34 cellular contexts compared by ENCODE assay signal in the genomic region with DNA sequence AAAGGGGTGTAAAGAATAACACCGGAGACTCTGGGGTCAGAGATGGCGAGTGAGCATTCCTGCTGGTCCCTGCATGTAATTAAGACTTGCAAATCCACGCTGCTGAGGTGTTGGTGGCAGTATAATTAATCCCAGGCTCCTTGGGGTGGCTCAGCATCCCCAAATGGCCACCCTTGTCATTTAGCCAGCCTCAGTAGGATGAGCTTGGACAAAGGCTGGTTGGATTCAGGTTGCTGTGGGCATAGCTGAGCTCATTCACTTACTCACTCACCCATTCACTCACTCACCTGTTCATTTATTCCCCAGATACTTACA.
DNase-seq lines count a peak whose midpoint lies in the region; ATAC-seq, FAIRE-seq and TF ChIP-seq lines count a peak whose summit lies in the region.
"Had no signal": no experiment of that assay in that cellular context is flagged by ENCODE, and none has a peak within 500 bp of the region (broad histone marks: within the 10 kb centered on the region; RNA-seq: fewer than 3 reads in every experiment).

No MANE protein-coding gene starts in this region.

- H3K9me3 ChIP-seq in CD4-positive, CD25-positive, alpha-beta regulatory T cell (ENCODE audit: control insufficient read depth in 2 of 2, low read length in 2 of 2), result no peaks in the 10 kb centered on the region
- H3K9me3 ChIP-seq in ectodermal cell (ENCODE audit: control insufficient read depth, low read length) (no peaks in the 10 kb centered on the region), neural cell (ENCODE audit: low read length) (peaks cover 10% of the 10 kb centered on the region)
- H3K9me3 ChIP-seq: ascending aorta, BE2C, Caco-2, esophagus muscularis mucosa, pancreas, testis had no signal

- H4K20me1 ChIP-seq in neural cell (ENCODE audit: insufficient read depth), result no peaks in the 10 kb centered on the region

- peak overlapping the region; percentile 30 for H3K9ac ChIP-seq in neural cell (ENCODE audit: low read length)

- peaks cover 7% of the 10 kb centered on the region for H3K36me3 Mint-ChIP-seq in CD4-positive, CD25-positive, alpha-beta regulatory T cell
- H3K36me3 Mint-ChIP-seq: activated CD8-positive, alpha-beta memory T cell treated with anti-CD3 and anti-CD28 coated beads, Interleukin-2, amount 10 ng/mL, durations not matched to agents 7 days and 5 days had no signal

- no peak overlapping the region for H2AFZ ChIP-seq in neural cell (ENCODE audit: low read depth, low read length)

- no peak for DNase-seq in CD4-positive, CD25-positive, alpha-beta regulatory T cell
- peak; percentile 45 for DNase-seq in NCI-H69 (lab: John Stamatoyannopoulos, UW)
- no peak for DNase-seq in T-helper 9 cell
- DNase-seq in HK-2 (ENCODE audit: unreplicated experiment), result no peak
- no peak for DNase-seq in HTR-8/SVneo (ENCODE audit: insufficient read length, low spot score)
- DNase-seq in stimulated activated naive CD4-positive, alpha-beta T cell (lab: John Stamatoyannopoulos, UW), result no peak
- DNase-seq: activated CD8-positive, alpha-beta memory T cell treated with anti-CD3 and anti-CD28 coated beads, Interleukin-2, amount 10 ng/mL, durations not matched to agents 7 days and 5 days; activated gamma-delta T cell treated with Interleukin-2 at 50 U/mL for 16 hours; activated T-cell treated with anti-CD3 and anti-CD28 coated beads, Interleukin-2, amount 50 U/mL, for 4 hours; BE2C; Caco-2; cortex of kidney; DMS53; foreskin fibroblast; HCEC 1CT; NCI-H1048; NCI-H187; NCI-H2171; NCI-H510A; pancreas; retina; stimulated activated naive CD4-positive, alpha-beta T cell treated with Interleukin-2 at 50 U/mL for 16 hours; T-helper 1 cell; testis had no signal

- H3K4me3 Mint-ChIP-seq in CD4-positive, CD25-positive, alpha-beta regulatory T cell, result peak overlapping the region in 1 of 4 donors; percentile 77
- H3K4me3 Mint-ChIP-seq: activated CD8-positive, alpha-beta memory T cell treated with anti-CD3 and anti-CD28 coated beads, Interleukin-2, amount 10 ng/mL, durations not matched to agents 7 days and 5 days; activated T-cell treated with anti-CD3 and anti-CD28 coated beads, Interleukin-2, amount 50 U/mL, for 4 hours; nephron had no signal

- H3K27me3 Mint-ChIP-seq in CD4-positive, CD25-positive, alpha-beta regulatory T cell, result peaks cover 7% of the 10 kb centered on the region

- H3K27ac Mint-ChIP-seq in CD4-positive, CD25-positive, alpha-beta regulatory T cell, result peak overlapping the region in 2 of 3 donors; percentile 44 to 51
- H3K27ac Mint-ChIP-seq: activated CD8-positive, alpha-beta memory T cell treated with anti-CD3 and anti-CD28 coated beads, Interleukin-2, amount 10 ng/mL, durations not matched to agents 7 days and 5 days; nephron had no signal

- FAIRE-seq in HTR-8/SVneo (lab: Jason Lieb, UNC), result no peak
- FAIRE-seq: GM12892, pancreas, urothelium cell line had no signal

- no peak overlapping the region for H3K27ac ChIP-seq in CD4-positive, CD25-positive, alpha-beta regulatory T cell (ENCODE audit: insufficient read depth, low read length, poor library complexity, severe bottlenecking)
- peak overlapping the region; percentile 11 for H3K27ac ChIP-seq in ectodermal cell (ENCODE audit: insufficient read depth, low read depth, low read length, poor library complexity, severe bottlenecking)
- no peak overlapping the region for H3K27ac ChIP-seq in neural cell (ENCODE audit: low read length)
- H3K27ac ChIP-seq: ascending aorta, cardiac muscle cell, esophagus muscularis mucosa, pancreas, RWPE1, skin epidermis, testis had no signal

- 0 to 2% methylated on average over 3 of the region's 3 CpGs for WGBS in ectodermal cell, 2 experiments

- no peak for ATAC-seq in CD4-positive, CD25-positive, alpha-beta regulatory T cell (ENCODE audit: low read depth in 2 of 2)
- ATAC-seq: activated CD8-positive, alpha-beta memory T cell treated with anti-CD3 and anti-CD28 coated beads, Interleukin-2, amount 10 ng/mL, durations not matched to agents 7 days and 5 days; activated T-cell treated with anti-CD3 and anti-CD28 coated beads, Interleukin-2, amount 50 U/mL, for 4 hours; pancreas had no signal

- no peak for TF ChIP-seq EP300 in neural cell (conservative IDR thresholded peaks at IDR 0.05; ENCODE audit: poor library complexity, severe bottlenecking)

- TF ChIP-seq RAD21 in neural cell (conservative IDR thresholded peaks at IDR 0.05), result no peak

- peaks cover 0 to 21% (median 3%) of the 10 kb centered on the region in 4 donors for H3K4me1 Mint-ChIP-seq in CD4-positive, CD25-positive, alpha-beta regulatory T cell
- H3K4me1 Mint-ChIP-seq: activated CD8-positive, alpha-beta memory T cell treated with anti-CD3 and anti-CD28 coated beads, Interleukin-2, amount 10 ng/mL, durations not matched to agents 7 days and 5 days; nephron had no signal

- H3K4me1 ChIP-seq in CD4-positive, CD25-positive, alpha-beta regulatory T cell (ENCODE audit: control insufficient read depth, insufficient read depth, low read length, poor library complexity, severe bottlenecking), result peaks cover 4% of the 10 kb centered on the region
- H3K4me1 ChIP-seq in ectodermal cell (ENCODE audit: control insufficient read depth, insufficient read depth, low read length), result peaks cover 8% of the 10 kb centered on the region
- H3K4me1 ChIP-seq: ascending aorta, BE2C, Caco-2, esophagus muscularis mucosa, pancreas, testis had no signal

- no peaks in the 10 kb centered on the region for H3F3A ChIP-seq in neural cell (ENCODE audit: insufficient read depth, low read length, poor library complexity, severe bottlenecking)

- peaks cover 0 to 1% (median 0%) of the 10 kb centered on the region in 7 donors for H3K9me3 Mint-ChIP-seq in CD4-positive, CD25-positive, alpha-beta regulatory T cell
- H3K9me3 Mint-ChIP-seq: activated T-cell treated with anti-CD3 and anti-CD28 coated beads, Interleukin-2, amount 50 U/mL, for 4 hours; nephron had no signal

- no peaks in the 10 kb centered on the region for H3K36me3 ChIP-seq in CD4-positive, CD25-positive, alpha-beta regulatory T cell (ENCODE audit: control insufficient read depth, insufficient read depth, low read length)
- no peaks in the 10 kb centered on the region for H3K36me3 ChIP-seq in ectodermal cell (ENCODE audit: control insufficient read depth, insufficient read depth, low read length)
- H3K36me3 ChIP-seq in neural cell (ENCODE audit: insufficient read depth, low read length), result no peaks in the 10 kb centered on the region
- H3K36me3 ChIP-seq: ascending aorta, BE2C, cardiac muscle cell, esophagus muscularis mucosa, pancreas had no signal

- peak overlapping the region; percentile 9 for H3K4me3 ChIP-seq in CD4-positive, CD25-positive, alpha-beta regulatory T cell (ENCODE audit: low read depth, low read length)
- H3K4me3 ChIP-seq in ectodermal cell (ENCODE audit: insufficient read depth, low read depth, low read length) (no peak overlapping the region), neural cell (ENCODE audit: low read length) (peak overlapping the region; percentile 45)
- H3K4me3 ChIP-seq: ascending aorta, cardiac muscle cell, esophagus muscularis mucosa, pancreas, skin epidermis, testis had no signal

- no peaks in the 10 kb centered on the region for H3K79me2 ChIP-seq in neural cell (replicated peaks; ENCODE audit: insufficient read depth, low read length)

- H3K27me3 ChIP-seq in CD4-positive, CD25-positive, alpha-beta regulatory T cell (ENCODE audit: control insufficient read depth, insufficient read depth, low read length), result peaks cover 6% of the 10 kb centered on the region
- H3K27me3 ChIP-seq in ectodermal cell (ENCODE audit: control insufficient read depth, insufficient read depth, low read length, poor library complexity, severe bottlenecking) (no peaks in the 10 kb centered on the region), neural cell (ENCODE audit: insufficient read depth, low read depth, low read length) (peaks cover 67% of the 10 kb centered on the region)
- H3K27me3 ChIP-seq: ascending aorta, BE2C, cardiac muscle cell, testis had no signal

- H3K9me2 ChIP-seq in neural cell (ENCODE audit: insufficient read depth, low read length), result no peaks in the 10 kb centered on the region

- TF ChIP-seq CTCF in neural cell (IDR thresholded peaks at IDR 0.05; ENCODE audit: poor library complexity, severe bottlenecking), result no peak

- no peak overlapping the region for H3K4me2 ChIP-seq in neural cell (ENCODE audit: low read length)

TF ChIP-seq in neural cell, 6 proteins besides CTCF, POLR2A, EP300 and RAD21:
- no peak for TF ChIP-seq EZH2 (IDR thresholded peaks at IDR 0.05; ENCODE audit: borderline replicate concordance, insufficient read depth, low read length, poor library complexity, severe bottlenecking)
